In genomic region chr1:38873027-38873969, GRCh38 we compare ENCODE assay signal across 8 cellular contexts. TPM values are rescaled to one million over a fixed set of nuclear protein-coding genes. Genes with fewer than 3 reads are reported as not detected.
DNase-seq lines count a peak whose midpoint lies in the region; ATAC-seq lines count a peak whose summit lies in the region.

TSS of gene MYCBP (minus strand) at chr1:38873348. CDS start at chr1:38873305, 43 bp downstream.

- H3K9ac ChIP-seq in BLaER1 treated with 17β-estradiol and CSF1 and Interleukin-3, amounts not matched to agents 10 nM and 100 nM: peak within 1 kb of the TSS; percentile 78 to 89 (median 84)

- no peaks in the 10 kb centered on the region for H3K27me3 ChIP-seq in BLaER1 treated with 17β-estradiol and CSF1 and Interleukin-3, amounts not matched to agents 10 nM and 100 nM

- H3K27me3 Mint-ChIP-seq in dendritic cell treated with granulocyte-macrophage colony-stimulating factor and Interleukin-4, amounts not matched to agents 40 ng/mL and 50 ng/mL, for 4 days: no peaks in the 10 kb centered on the region

- intact Hi-C loops in dendritic cell treated with granulocyte-macrophage colony-stimulating factor and Interleukin-4, amounts not matched to agents 40 ng/mL and 50 ng/mL, for 4 days (cut with micrococcal nuclease): loop anchor here (1.0 to 10.0 kb wide), 3 partner anchors 14 to 212 kb away; partner anchors contain the start of gene RRAGC

- H4K20me1 ChIP-seq in BLaER1 treated with 17β-estradiol and CSF1 and Interleukin-3, amounts not matched to agents 10 nM and 100 nM: peaks cover 0 to 44% (median 12%) of the 10 kb centered on the region in 11 experiments; a peak in 9 of 22 replicates

- H3K9me3 ChIP-seq in BLaER1 treated with 17β-estradiol and CSF1 and Interleukin-3, amounts not matched to agents 10 nM and 100 nM (replicated peaks in 1 of 11): no peaks in the 10 kb centered on the region

- H3K4me3 Mint-ChIP-seq in dendritic cell treated with granulocyte-macrophage colony-stimulating factor and Interleukin-4, amounts not matched to agents 40 ng/mL and 50 ng/mL, for 4 days: peak within 1 kb of the TSS; percentile 91

- peak within 1 kb of the TSS; percentile 84 to 100 (median 92) for H3K4me3 ChIP-seq in BLaER1 treated with 17β-estradiol and CSF1 and Interleukin-3, amounts not matched to agents 10 nM and 100 nM

- peaks cover 16% of the 10 kb centered on the region for H3K4me1 Mint-ChIP-seq in dendritic cell treated with granulocyte-macrophage colony-stimulating factor and Interleukin-4, amounts not matched to agents 40 ng/mL and 50 ng/mL, for 4 days (ENCODE audit: low read depth)

- peak within 1 kb of the TSS; percentile 31 to 75 (median 68); a peak in 21 of 22 replicates for H3K27ac ChIP-seq in BLaER1 treated with 17β-estradiol and CSF1 and Interleukin-3, amounts not matched to agents 10 nM and 100 nM

- ATAC-seq in GM19351 (IDR thresholded peaks at IDR 0.05; ENCODE audit: unreplicated experiment) (peak; percentile 99), HG03521 (IDR thresholded peaks at IDR 0.05; ENCODE audit: unreplicated experiment) (peak; percentile 99), left lobe of liver (peak; percentile 99)

- H3K4me2 ChIP-seq in BLaER1 treated with 17β-estradiol and CSF1 and Interleukin-3, amounts not matched to agents 10 nM and 100 nM: peak within 1 kb of the TSS; percentile 81 to 97 (median 92)

- peak within 1 kb of the TSS; percentile 82 for H3K27ac Mint-ChIP-seq in dendritic cell treated with granulocyte-macrophage colony-stimulating factor and Interleukin-4, amounts not matched to agents 40 ng/mL and 50 ng/mL, for 4 days

- H3K4me1 ChIP-seq in BLaER1 treated with 17β-estradiol and CSF1 and Interleukin-3, amounts not matched to agents 10 nM and 100 nM: peaks cover 19 to 36% (median 28%) of the 10 kb centered on the region in 10 experiments

- H3K36me3 ChIP-seq in BLaER1 treated with 17β-estradiol and CSF1 and Interleukin-3, amounts not matched to agents 10 nM and 100 nM: peaks cover 0 to 7% (median 0%) of the 10 kb centered on the region in 11 experiments; a peak in 5 of 22 replicates

- H3K36me3 Mint-ChIP-seq in dendritic cell treated with granulocyte-macrophage colony-stimulating factor and Interleukin-4, amounts not matched to agents 40 ng/mL and 50 ng/mL, for 4 days (ENCODE audit: low read depth): peaks cover 22% of the 10 kb centered on the region

- H3K9me3 Mint-ChIP-seq in dendritic cell treated with granulocyte-macrophage colony-stimulating factor and Interleukin-4, amounts not matched to agents 40 ng/mL and 50 ng/mL, for 4 days: no peaks in the 10 kb centered on the region

- DNase-seq in NCI-H748 (lab: John Stamatoyannopoulos, UW; ENCODE audit: unreplicated experiment): peak; percentile 91
- peak; percentile 95 for DNase-seq in activated CD4-positive, alpha-beta T cell treated with anti-CD3 and anti-CD28 coated beads, Interleukin-2, amount 50 U/mL, for 1 hour
- peak; percentile 98 for DNase-seq in left lobe of liver (ENCODE audit: low spot score)
- peak; percentile 94 for DNase-seq in stimulated activated CD4-positive, alpha-beta T cell treated with anti-CD3 and anti-CD28 coated beads, Interleukin-2, amount 100 ng/mL, for 4 hours (ENCODE audit: low read depth)

RNA-seq across cellular contexts. Expression of gene MYCBP, which starts in this region (rescaled TPM):
- total RNA-seq in left lobe of liver: 10.9 TPM

Comparison
In these comparisons a context has a peak if more than half of its experiments do, and no peak if none do; other contexts are left out.
1. Peak in every context shown above with its lines: DNase-seq, ATAC-seq, H3K4me3 ChIP-seq and H3K27ac ChIP-seq.